8 cellular contexts compared by ENCODE assay signal in genomic region chr2:219171231-219171651, GRCh38. TPM values are rescaled to one million over a fixed set of nuclear protein-coding genes. Genes with fewer than 3 reads are reported as not detected.
DNase-seq lines count a peak whose midpoint lies in the region; ATAC-seq and TF ChIP-seq lines count a peak whose summit lies in the region.

No MANE protein-coding gene starts in this region.

- DNase-seq in BJ (ENCODE audit: low read depth) (peak; percentile 88), NCI-H748 treated with DMSO at 0.1 percent for 48 hours (lab: John Stamatoyannopoulos, UW) (peak; percentile 28), right atrium auricular region (ENCODE audit: low spot score) (peak; percentile 83), renal cortical epithelial cell (ENCODE audit: low read depth) (peak; percentile 92), cerebellar nuclear complex (lab: John Stamatoyannopoulos, UW) (no peak)

- no peak for ATAC-seq in HG02870 (IDR thresholded peaks at IDR 0.05; ENCODE audit: unreplicated experiment)

- H3K36me3 ChIP-seq in BJ (ENCODE audit: control insufficient read depth, insufficient read depth, low read length) = peaks cover 21% of the 10 kb centered on the region
- H3K36me3 ChIP-seq in right atrium auricular region = peaks cover 28% of the 10 kb centered on the region

- peak; percentile 78 for TF ChIP-seq CTCF in BJ (IDR thresholded peaks at IDR 0.05; ENCODE audit: insufficient read depth, low read depth, low read length)
- peak; percentile 68; the same call in 1 of the 2 replicates for TF ChIP-seq CTCF in GM12875 (IDR thresholded peaks at IDR 0.05; ENCODE audit: borderline replicate concordance, insufficient read depth, low read depth, low read length)
- peak; percentile 55 to 79 for TF ChIP-seq CTCF in right atrium auricular region (IDR thresholded peaks at IDR 0.05)

- H3K4me1 ChIP-seq in right atrium auricular region = peaks cover 0 to 29% of the 10 kb centered on the region in 2 donors

- H3K27ac ChIP-seq in angular gyrus (ENCODE audit: low read depth, low read length) (peak overlapping the region; percentile 59), right atrium auricular region (peak overlapping the region; percentile 64 to 68)

- H3K9me3 ChIP-seq in right atrium auricular region = no peaks in the 10 kb centered on the region

- H3K4me3 ChIP-seq in BJ (ENCODE audit: low read depth, low read length) (no peak overlapping the region), GM12875 (ENCODE audit: low read depth, low read length) (no peak overlapping the region), right atrium auricular region (no peak overlapping the region)

- CTCF ChIA-PET in BJ (lab: Yijun Ruan, JAX) = interaction anchor here (0.5 to 8.5 kb wide), 30 partner anchors 11 to 427 kb away, joined by 3 to 90 read pairs (median 4); partner anchors contain the start of genes DNAJB2, DNPEP, GLB1L and NHEJ1

- POLR2A ChIA-PET in BJ (lab: Charles Lee) = no interaction called here

- H3K27me3 ChIP-seq in BJ (ENCODE audit: control insufficient read depth, insufficient read depth, low read length) (no peaks in the 10 kb centered on the region), right atrium auricular region (no peaks in the 10 kb centered on the region)

RNA-seq across cellular contexts. Expression of gene SLC23A3, which starts 1.4 kb away (rescaled TPM):
- 1.1 and 1.3 TPM in 2 replicates for polyA plus RNA-seq in BJ (2011; rRNA removed)
- 1.3 and 1.6 TPM in 2 replicates for polyA minus RNA-seq in BJ (2011; rRNA and poly(A)+ RNA removed)
- total RNA-seq in right atrium auricular region (under 1 TPM; 0.33 to 0.55 TPM), renal cortical epithelial cell (1.0 and 1.6 TPM in 2 replicates)

RNA-seq across cellular contexts. Expression of gene CNPPD1, which starts 5.5 kb away (rescaled TPM):
- 43.5 and 66.9 TPM in 2 replicates for polyA plus RNA-seq in BJ (2011; rRNA removed)
- 12.4 and 18.1 TPM in 2 replicates for polyA minus RNA-seq in BJ (2011; rRNA and poly(A)+ RNA removed)
- total RNA-seq in right atrium auricular region (10 to 100 TPM; 32.4 to 42.3 TPM), renal cortical epithelial cell (39.1 and 46.3 TPM in 2 replicates)

RNA-seq across cellular contexts. Expression of gene RETREG2, which starts 6.8 kb away (rescaled TPM):
- polyA plus RNA-seq in BJ (2011; rRNA removed) = 95.9 and 131 TPM in 2 replicates
- 113 and 144 TPM in 2 replicates for polyA minus RNA-seq in BJ (2011; rRNA and poly(A)+ RNA removed)
- total RNA-seq in right atrium auricular region (10 to 100 TPM; 26.6 to 41.7 TPM), renal cortical epithelial cell (65.6 and 73.5 TPM in 2 replicates)

RNA-seq across cellular contexts. Expression of gene NHEJ1, which starts 10.6 kb away (rescaled TPM):
- polyA plus RNA-seq in BJ (2011; rRNA removed) = 23.9 and 24.1 TPM in 2 replicates
- 18.7 and 31.1 TPM in 2 replicates for polyA minus RNA-seq in BJ (2011; rRNA and poly(A)+ RNA removed)
- total RNA-seq in right atrium auricular region = 1 to 10 TPM; 8.3 to 8.4 TPM
- 18.4 and 24.6 TPM in 2 replicates for total RNA-seq in renal cortical epithelial cell

RNA-seq across cellular contexts. Expression of gene ZFAND2B, which starts 35.3 kb away (rescaled TPM):
- polyA plus RNA-seq in BJ (2011; rRNA removed) = 45.6 and 62.9 TPM in 2 replicates
- 20.3 and 46.2 TPM in 2 replicates for polyA minus RNA-seq in BJ (2011; rRNA and poly(A)+ RNA removed)
- total RNA-seq in right atrium auricular region = 10 to 100 TPM; 15.5 to 31.5 TPM
- 18.4 and 30.9 TPM in 2 replicates for total RNA-seq in renal cortical epithelial cell

Comparison
In these comparisons a context has a peak if more than half of its experiments do, and no peak if none do; other contexts are left out.
1. DNase-seq: peak in BJ (single experiment), NCI-H748 treated with DMSO at 0.1 percent for 48 hours (single experiment), right atrium auricular region (single experiment) and renal cortical epithelial cell (single experiment); none in cerebellar nuclear complex (0 of 2).
2. Peak in every context shown above with its lines, with median percentiles within 50 percentile points of each other: CTCF ChIP-seq.